In the genomic region with DNA sequence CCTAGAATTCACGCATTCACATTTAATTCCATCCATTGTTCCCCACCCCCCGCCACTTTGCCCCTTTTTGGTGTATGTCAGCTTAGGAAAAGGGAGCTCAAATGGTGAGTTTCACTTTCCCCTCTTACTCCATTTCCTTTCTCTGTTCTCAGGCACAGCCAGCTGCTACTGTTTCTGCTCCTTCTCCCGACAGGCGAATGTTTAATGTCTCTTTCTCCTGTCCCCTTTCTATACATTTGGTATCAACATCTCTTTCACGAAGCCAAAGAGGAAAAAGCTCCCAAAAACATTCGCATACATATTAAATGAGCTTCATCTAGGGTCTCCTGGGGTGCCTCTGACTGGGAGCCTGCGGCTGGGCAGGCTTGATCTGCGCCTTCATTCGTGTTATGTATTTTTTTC, we compare ENCODE assay signal across 12 cellular contexts.
DNase-seq lines count a peak whose midpoint lies in the region; ATAC-seq and TF ChIP-seq lines count a peak whose summit lies in the region.
"Had no signal": no experiment of that assay in that cellular context is flagged by ENCODE, and none has a peak within 500 bp of the region (broad histone marks: within the 10 kb centered on the region; RNA-seq: fewer than 3 reads in every experiment).

No MANE protein-coding gene starts in this region.

- H3K9me3 Mint-ChIP-seq in naive thymus-derived CD8-positive, alpha-beta T cell: no peaks in the 10 kb centered on the region
- no peaks in the 10 kb centered on the region for H3K9me3 Mint-ChIP-seq in stimulated activated naive CD8-positive, alpha-beta T cell treated with anti-CD3 and anti-CD28 coated beads, Interleukin-15, amount 100 ng/mL, for 72 hours

- H3K27me3 Mint-ChIP-seq in naive thymus-derived CD8-positive, alpha-beta T cell: peaks cover 0 to 37% (median 3%) of the 10 kb centered on the region in 5 donors
- H3K27me3 Mint-ChIP-seq in stimulated activated naive CD8-positive, alpha-beta T cell treated with anti-CD3 and anti-CD28 coated beads, Interleukin-15, amount 100 ng/mL, for 72 hours: peaks cover 13% of the 10 kb centered on the region

- H3K27ac ChIP-seq in lower lobe of right lung (no peak overlapping the region), thoracic aorta (no peak overlapping the region)

- POLR2A ChIA-PET in naive thymus-derived CD8-positive, alpha-beta T cell (lab: Charles Lee): no interaction called here

- no peaks in the 10 kb centered on the region for H3K27me3 ChIP-seq in lower lobe of right lung (ENCODE audit: low read depth)
- H3K27me3 ChIP-seq in thoracic aorta (replicated peaks; ENCODE audit: insufficient read depth): no peaks in the 10 kb centered on the region

- no peaks in the 10 kb centered on the region for H3K9me3 ChIP-seq in lower lobe of right lung
- no peaks in the 10 kb centered on the region for H3K9me3 ChIP-seq in thoracic aorta

- DNase-seq in NCI-H748 (lab: John Stamatoyannopoulos, UW; ENCODE audit: unreplicated experiment) (peak; percentile 18), NCI-H748 treated with DMSO at 0.1 percent for 48 hours (lab: John Stamatoyannopoulos, UW) (no peak), brain pericyte (ENCODE audit: low read depth, low spot score) (peak; percentile 16), lower lobe of right lung (no peak), thoracic aorta (ENCODE audit: low spot score) (no peak), NK-92 (lab: John Stamatoyannopoulos, UW; ENCODE audit: unreplicated experiment) (no peak)
- DNase-seq in naive thymus-derived CD8-positive, alpha-beta T cell: no peak
- no peak for DNase-seq in stimulated activated naive CD8-positive, alpha-beta T cell treated with anti-CD3 and anti-CD28 coated beads, Interleukin-15, amount 100 ng/mL, for 72 hours
- DNase-seq: HCEC 1CT, RPMI8226 had no signal

- TF ChIP-seq CTCF in lower lobe of right lung (IDR thresholded peaks at IDR 0.05) (no peak), thoracic aorta (IDR thresholded peaks at IDR 0.05) (no peak)

- H3K27ac Mint-ChIP-seq in naive thymus-derived CD8-positive, alpha-beta T cell: no peak overlapping the region
- H3K27ac Mint-ChIP-seq in stimulated activated naive CD8-positive, alpha-beta T cell treated with anti-CD3 and anti-CD28 coated beads, Interleukin-15, amount 100 ng/mL, for 72 hours: no peak overlapping the region
- H3K27ac Mint-ChIP-seq: IgD-negative memory B cell had no signal

- H3K4me3 ChIP-seq in lower lobe of right lung (peak overlapping the region; percentile 40), thoracic aorta (peak overlapping the region; percentile 45)
- H3K4me3 ChIP-seq: GM12878 had no signal

- no peaks in the 10 kb centered on the region for H3K36me3 Mint-ChIP-seq in naive thymus-derived CD8-positive, alpha-beta T cell
- H3K36me3 Mint-ChIP-seq: IgD-negative memory B cell had no signal

- no peaks in the 10 kb centered on the region for H3K36me3 ChIP-seq in lower lobe of right lung
- no peaks in the 10 kb centered on the region for H3K36me3 ChIP-seq in thoracic aorta

- H3K4me1 Mint-ChIP-seq in naive thymus-derived CD8-positive, alpha-beta T cell: peaks cover 0 to 2% (median 0%) of the 10 kb centered on the region in 4 donors
- H3K4me1 Mint-ChIP-seq in stimulated activated naive CD8-positive, alpha-beta T cell treated with anti-CD3 and anti-CD28 coated beads, Interleukin-15, amount 100 ng/mL, for 72 hours: peaks cover 5% of the 10 kb centered on the region

- intact Hi-C loops in lower lobe of right lung (cut with DNase I): no loop called here

- ATAC-seq in lower lobe of right lung: no peak
- no peak for ATAC-seq in thoracic aorta (ENCODE audit: insufficient number of reproducible peaks, low FRiP score, low read depth)
- ATAC-seq in naive thymus-derived CD8-positive, alpha-beta T cell: no peak
- no peak for ATAC-seq in stimulated activated naive CD8-positive, alpha-beta T cell treated with anti-CD3 and anti-CD28 coated beads, Interleukin-15, amount 100 ng/mL, for 72 hours
- ATAC-seq: GM12878 had no signal

- no peak overlapping the region for H3K4me3 Mint-ChIP-seq in naive thymus-derived CD8-positive, alpha-beta T cell
- H3K4me3 Mint-ChIP-seq in stimulated activated naive CD8-positive, alpha-beta T cell treated with anti-CD3 and anti-CD28 coated beads, Interleukin-15, amount 100 ng/mL, for 72 hours: no peak overlapping the region
- H3K4me3 Mint-ChIP-seq: IgD-negative memory B cell had no signal

- H3K4me1 ChIP-seq in lower lobe of right lung (no peaks in the 10 kb centered on the region), thoracic aorta (ENCODE audit: control insufficient read depth in 1 of 2, low read depth in 2 of 2) (no peaks in the 10 kb centered on the region)

Comparison
In these comparisons a context has a peak if more than half of its experiments do, and no peak if none do; other contexts are left out.
1. DNase-seq: peak in NCI-H748 (single experiment) and brain pericyte (single experiment); none in NCI-H748 treated with DMSO at 0.1 percent for 48 hours (single experiment), lower lobe of right lung (single experiment), thoracic aorta (single experiment), naive thymus-derived CD8-positive, alpha-beta T cell (0 of 10), stimulated activated naive CD8-positive, alpha-beta T cell treated with anti-CD3 and anti-CD28 coated beads, Interleukin-15, amount 100 ng/mL, for 72 hours (0 of 2) and NK-92 (single experiment).